In the genomic region with DNA sequence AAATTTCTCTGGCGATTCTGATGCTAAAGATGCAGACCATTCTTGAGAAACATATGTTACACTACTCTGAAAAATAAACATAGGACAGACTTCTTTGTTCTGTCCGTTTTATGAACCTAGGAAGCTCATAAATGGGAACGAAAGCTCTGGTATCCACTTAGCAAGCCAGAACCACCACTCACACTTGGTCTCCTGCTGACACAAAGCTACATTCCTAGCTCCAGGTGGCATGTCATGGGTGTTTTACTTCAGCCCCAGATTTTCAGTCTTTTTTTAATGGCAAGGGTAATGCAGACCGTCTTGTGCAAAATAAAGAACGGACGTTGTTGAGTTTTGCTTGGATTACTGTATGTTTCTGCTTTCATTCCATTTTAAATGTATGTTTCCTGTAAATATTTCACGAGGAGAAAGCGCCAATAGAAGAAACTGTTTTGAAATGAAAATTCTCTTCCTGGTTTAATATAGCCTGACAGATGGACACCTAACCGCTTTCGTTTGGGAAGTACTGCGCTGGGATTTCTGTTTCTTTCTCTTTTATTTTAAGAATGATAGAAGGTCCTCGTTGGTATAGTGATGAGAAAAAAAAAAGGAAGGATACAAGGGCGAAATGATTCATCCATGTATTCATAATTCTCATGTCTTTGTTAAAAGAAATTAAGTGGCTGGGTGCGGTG, we compare ENCODE assay signal across 8 cellular contexts. TPM values are rescaled to one million over a fixed set of nuclear protein-coding genes. Genes with fewer than 3 reads are reported as not detected.
DNase-seq lines count a peak whose midpoint lies in the region; ATAC-seq, FAIRE-seq and TF ChIP-seq lines count a peak whose summit lies in the region.

No MANE protein-coding gene starts in this region.

- H3K4me3 ChIP-seq in A549, result peak overlapping the region; percentile 67

- no peaks in the 10 kb centered on the region for H3K9me3 Mint-ChIP-seq in immature natural killer cell
- H3K9me3 Mint-ChIP-seq in stimulated activated effector memory CD8-positive, alpha-beta T cell treated with anti-CD3 and anti-CD28 coated beads, Interleukin-12 subunit alpha, Interleukin-12 subunit beta, amount 100 ng/mL, for 72 hours, result no peaks in the 10 kb centered on the region

- WGBS in A549 (ENCODE audit: missing lambda C conversion rate), result 15% methylated on average over 14 of the region's 14 CpGs

- peaks cover 0 to 4% (median under 1%) of the 10 kb centered on the region in 3 donors for H3K36me3 Mint-ChIP-seq in immature natural killer cell
- peaks cover 20% of the 10 kb centered on the region for H3K36me3 Mint-ChIP-seq in stimulated activated effector memory CD8-positive, alpha-beta T cell treated with anti-CD3 and anti-CD28 coated beads, Interleukin-12 subunit alpha, Interleukin-12 subunit beta, amount 100 ng/mL, for 72 hours

- no peak for TF ChIP-seq CTCF in A549 (IDR thresholded peaks at IDR 0.05)

- H3K4me1 Mint-ChIP-seq in immature natural killer cell, result peaks cover 26 to 33% of the 10 kb centered on the region in 2 donors
- peaks cover 18% of the 10 kb centered on the region for H3K4me1 Mint-ChIP-seq in stimulated activated effector memory CD8-positive, alpha-beta T cell treated with anti-CD3 and anti-CD28 coated beads, Interleukin-12 subunit alpha, Interleukin-12 subunit beta, amount 100 ng/mL, for 72 hours

- peak overlapping the region; percentile 77 for H3K4me2 ChIP-seq in A549

- H3K4me3 Mint-ChIP-seq in immature natural killer cell, result peak overlapping the region; percentile 99 to 100 (median 100)
- peak overlapping the region; percentile 100 for H3K4me3 Mint-ChIP-seq in stimulated activated effector memory CD8-positive, alpha-beta T cell treated with anti-CD3 and anti-CD28 coated beads, Interleukin-12 subunit alpha, Interleukin-12 subunit beta, amount 100 ng/mL, for 72 hours

- no peak for FAIRE-seq in A549 (lab: Jason Lieb, UNC)

- no peak for TF ChIP-seq RAD21 in A549 (conservative IDR thresholded peaks at IDR 0.05 in 1 of 2, IDR thresholded peaks at IDR 0.05 in 1 of 2)

- CTCF ChIA-PET in A549 (lab: Yijun Ruan, JAX), result interaction anchor here (0.6 to 2.0 kb wide), 6 partner anchors 8 to 206 kb away, joined by 3 to 5 read pairs (median 4); no protein-coding TSS in a partner anchor

- peak overlapping the region; percentile 95 to 96 for H3K27ac ChIP-seq in A549

- TF ChIP-seq EP300 in A549 (IDR thresholded peaks at IDR 0.05), result no peak

- no peaks in the 10 kb centered on the region for H3K9me3 ChIP-seq in A549

- peak overlapping the region; percentile 96 to 100 (median 99) for H3K27ac Mint-ChIP-seq in immature natural killer cell
- peak overlapping the region; percentile 100 for H3K27ac Mint-ChIP-seq in stimulated activated effector memory CD8-positive, alpha-beta T cell treated with anti-CD3 and anti-CD28 coated beads, Interleukin-12 subunit alpha, Interleukin-12 subunit beta, amount 100 ng/mL, for 72 hours

- POLR2A ChIA-PET in A549 (lab: Yijun Ruan, JAX), result interaction anchor here (1.3 to 1.7 kb wide), 2 partner anchors 13 to 33 kb away, joined by 5 to 16 read pairs; a partner anchor contains a TSS

- ATAC-seq in A549, result peak; percentile 63 to 65; a peak in 4 of 6 replicates
- no peak for ATAC-seq in stimulated activated effector memory CD8-positive, alpha-beta T cell treated with anti-CD3 and anti-CD28 coated beads, Interleukin-12 subunit alpha, Interleukin-12 subunit beta, amount 100 ng/mL, for 72 hours
- ATAC-seq in HG02759 (IDR thresholded peaks at IDR 0.05; ENCODE audit: unreplicated experiment), result no peak
- no peak for ATAC-seq in GM21723 (IDR thresholded peaks at IDR 0.05; ENCODE audit: unreplicated experiment)

- DNase-seq in A549 (ENCODE audit: low read depth in 1 of 2, low spot score in 1 of 2), result peak; percentile 61 to 67
- peak; percentile 56 for DNase-seq in GM03348 (ENCODE audit: low spot score)
- DNase-seq in NCI-H460 (ENCODE audit: extremely low read depth, low read depth), result peak; percentile 38
- DNase-seq in astrocyte of the hippocampus (ENCODE audit: low read depth, low spot score), result peak; percentile 56
- DNase-seq in immature natural killer cell, result peak in 1 of 3 donors; percentile 14
- DNase-seq in stimulated activated effector memory CD8-positive, alpha-beta T cell treated with anti-CD3 and anti-CD28 coated beads, Interleukin-12 subunit alpha, Interleukin-12 subunit beta, amount 100 ng/mL, for 72 hours (ENCODE audit: low spot score in 2 of 2), result no peak

- peaks cover 15% of the 10 kb centered on the region; the same call in 2 of the 3 replicates for H3K4me1 ChIP-seq in A549

- no peak for TF ChIP-seq POLR2A in A549 (IDR thresholded peaks at IDR 0.05; ENCODE audit: low read length)

- peaks cover 7 to 12% (median 10%) of the 10 kb centered on the region in 3 donors for H3K27me3 Mint-ChIP-seq in immature natural killer cell (ENCODE audit: low read depth in 3 of 3)

TF ChIP-seq in A549, 52 proteins besides CTCF, POLR2A, EP300 and RAD21:
- TF ChIP-seq, protein P1, sequence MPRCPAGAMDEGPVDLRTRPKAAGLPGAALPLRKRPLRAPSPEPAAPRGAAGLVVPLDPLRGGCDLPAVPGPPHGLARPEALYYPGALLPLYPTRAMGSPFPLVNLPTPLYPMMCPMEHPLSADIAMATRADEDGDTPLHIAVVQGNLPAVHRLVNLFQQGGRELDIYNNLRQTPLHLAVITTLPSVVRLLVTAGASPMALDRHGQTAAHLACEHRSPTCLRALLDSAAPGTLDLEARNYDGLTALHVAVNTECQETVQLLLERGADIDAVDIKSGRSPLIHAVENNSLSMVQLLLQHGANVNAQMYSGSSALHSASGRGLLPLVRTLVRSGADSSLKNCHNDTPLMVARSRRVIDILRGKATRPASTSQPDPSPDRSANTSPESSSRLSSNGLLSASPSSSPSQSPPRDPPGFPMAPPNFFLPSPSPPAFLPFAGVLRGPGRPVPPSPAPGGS (IDR thresholded peaks at IDR 0.05), result no peak
- TF ChIP-seq HOXB13 (CRISPR knock-in tag; IDR thresholded peaks at IDR 0.05; ENCODE audit: low read depth) (no peak), JUNB (IDR thresholded peaks at IDR 0.05) (no peak), TP53 (CRISPR knock-in tag; IDR thresholded peaks at IDR 0.05) (no peak), HDAC2 (IDR thresholded peaks at IDR 0.05) (no peak), HEYL (CRISPR knock-in tag; IDR thresholded peaks at IDR 0.05) (no peak), KDM5A (IDR thresholded peaks at IDR 0.05) (no peak), ZFP36 (IDR thresholded peaks at IDR 0.05; ENCODE audit: borderline replicate concordance, partially characterized antibody) (no peak), ZNF302 (CRISPR knock-in tag; IDR thresholded peaks at IDR 0.05) (no peak), CBX2 (IDR thresholded peaks at IDR 0.05; ENCODE audit: borderline replicate concordance, low read depth) (no peak)
- TF ChIP-seq, protein P2, sequence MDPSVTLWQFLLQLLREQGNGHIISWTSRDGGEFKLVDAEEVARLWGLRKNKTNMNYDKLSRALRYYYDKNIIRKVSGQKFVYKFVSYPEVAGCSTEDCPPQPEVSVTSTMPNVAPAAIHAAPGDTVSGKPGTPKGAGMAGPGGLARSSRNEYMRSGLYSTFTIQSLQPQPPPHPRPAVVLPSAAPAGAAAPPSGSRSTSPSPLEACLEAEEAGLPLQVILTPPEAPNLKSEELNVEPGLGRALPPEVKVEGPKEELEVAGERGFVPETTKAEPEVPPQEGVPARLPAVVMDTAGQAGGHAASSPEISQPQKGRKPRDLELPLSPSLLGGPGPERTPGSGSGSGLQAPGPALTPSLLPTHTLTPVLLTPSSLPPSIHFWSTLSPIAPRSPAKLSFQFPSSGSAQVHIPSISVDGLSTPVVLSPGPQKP (IDR thresholded peaks at IDR 0.05; ENCODE audit: low read depth, low read length), result no peak

RNA-seq across cellular contexts. Expression of a gene that starts 0.8 kb away (rescaled TPM):
- polyA plus RNA-seq in A549 (2011; rRNA removed) (84.9 and 100.0 TPM in 2 replicates), A549 (2017; fragmentation: RNase III; extraction: RNeasy Plus Mini Kit Qiagen cat#74134 plus additional on column Dnase treatment) (46.6 to 49.6 TPM (median 48.9 TPM) in 3 replicates), immature natural killer cell (10 to 100 TPM; 39.7 to 51.8 (median 49.6) TPM)
- 26.7 and 28.3 TPM in 2 replicates for polyA plus RNA-seq in A549 (2012; cell fraction: cytosol; rRNA removed)
- 12.4 and 20.9 TPM in 2 replicates for polyA plus RNA-seq in A549 (2012; cell fraction: nucleus; rRNA removed)
- polyA minus RNA-seq in A549 (2011; rRNA and poly(A)+ RNA removed), result 24.8 and 25.3 TPM in 2 replicates
- 47.5 and 55.1 TPM in 2 replicates for total RNA-seq in NCI-H460 (2014; rRNA removed; shearing (Covaris generic))
- polyA plus RNA-seq in NCI-H460 (2014; cell fraction: nucleus; rRNA removed), result 61.0 and 73.7 TPM in 2 replicates

RNA-seq across cellular contexts. Expression of a gene that starts 4.4 kb away (rescaled TPM):
- polyA plus RNA-seq in A549 (2011; rRNA removed) (118 and 137 TPM in 2 replicates), A549 (2017; fragmentation: RNase III; extraction: RNeasy Plus Mini Kit Qiagen cat#74134 plus additional on column Dnase treatment) (87.0 to 101 TPM (median 99.3 TPM) in 3 replicates), immature natural killer cell (100 to 1,000 TPM in 1 of 3 donors, 10 to 100 TPM in 2; 60.3 to 154 (median 66.5) TPM)
- 75.6 and 79.2 TPM in 2 replicates for polyA plus RNA-seq in A549 (2012; cell fraction: cytosol; rRNA removed)
- 76.1 and 96.9 TPM in 2 replicates for polyA plus RNA-seq in A549 (2012; cell fraction: nucleus; rRNA removed)
- 227 and 265 TPM in 2 replicates for polyA minus RNA-seq in A549 (2011; rRNA and poly(A)+ RNA removed)
- 90.8 and 94.5 TPM in 2 replicates for total RNA-seq in NCI-H460 (2014; rRNA removed; shearing (Covaris generic))
- polyA plus RNA-seq in NCI-H460 (2014; cell fraction: nucleus; rRNA removed), result 49.3 and 52.6 TPM in 2 replicates

RNA-seq across cellular contexts. Expression of a gene that starts 33.9 kb away (rescaled TPM):
- 744 and 825 TPM in 2 replicates for polyA plus RNA-seq in A549 (2011; rRNA removed)
- 607 and 698 TPM in 2 replicates for polyA plus RNA-seq in A549 (2012; cell fraction: cytosol; rRNA removed)
- 286 and 347 TPM in 2 replicates for polyA plus RNA-seq in A549 (2012; cell fraction: nucleus; rRNA removed)
- polyA plus RNA-seq in A549 (2017; fragmentation: RNase III; extraction: RNeasy Plus Mini Kit Qiagen cat#74134 plus additional on column Dnase treatment), result 700 to 848 TPM (median 735 TPM) in 3 replicates
- 89.7 and 109 TPM in 2 replicates for polyA minus RNA-seq in A549 (2011; rRNA and poly(A)+ RNA removed)
- 205 and 250 TPM in 2 replicates for total RNA-seq in NCI-H460 (2014; rRNA removed; shearing (Covaris generic))
- 167 and 306 TPM in 2 replicates for polyA plus RNA-seq in NCI-H460 (2014; cell fraction: nucleus; rRNA removed)
- 100 to 1,000 TPM; 399 to 508 (median 457) TPM for polyA plus RNA-seq in immature natural killer cell

RNA-seq across cellular contexts. Expression of a gene that starts 51.4 kb away (rescaled TPM):
- polyA plus RNA-seq in A549 (2011; rRNA removed), result 111 and 133 TPM in 2 replicates
- polyA plus RNA-seq in A549 (2012; cell fraction: cytosol; rRNA removed), result 146 and 168 TPM in 2 replicates
- 93.8 and 95.1 TPM in 2 replicates for polyA plus RNA-seq in A549 (2012; cell fraction: nucleus; rRNA removed)
- 82.4 to 84.5 TPM (median 84.4 TPM) in 3 replicates for polyA plus RNA-seq in A549 (2017; fragmentation: RNase III; extraction: RNeasy Plus Mini Kit Qiagen cat#74134 plus additional on column Dnase treatment)
- 30.3 and 30.5 TPM in 2 replicates for polyA minus RNA-seq in A549 (2011; rRNA and poly(A)+ RNA removed)
- 42.5 and 45.6 TPM in 2 replicates for total RNA-seq in NCI-H460 (2014; rRNA removed; shearing (Covaris generic))
- polyA plus RNA-seq in NCI-H460 (2014; cell fraction: nucleus; rRNA removed), result 107 and 157 TPM in 2 replicates
- polyA plus RNA-seq in immature natural killer cell, result 100 to 1,000 TPM in 2 of 3 donors, 10 to 100 TPM in 1; 86.2 to 110 (median 101) TPM

Comparison
In these comparisons a context has a peak if more than half of its experiments do, and no peak if none do; other contexts are left out.
1. ATAC-seq: peak in A549 (2 of 2); none in stimulated activated effector memory CD8-positive, alpha-beta T cell treated with anti-CD3 and anti-CD28 coated beads, Interleukin-12 subunit alpha, Interleukin-12 subunit beta, amount 100 ng/mL, for 72 hours (single experiment), HG02759 (single experiment) and GM21723 (single experiment).
2. DNase-seq: peak in A549 (2 of 2), GM03348 (single experiment), NCI-H460 (single experiment) and astrocyte of the hippocampus (single experiment); none in stimulated activated effector memory CD8-positive, alpha-beta T cell treated with anti-CD3 and anti-CD28 coated beads, Interleukin-12 subunit alpha, Interleukin-12 subunit beta, amount 100 ng/mL, for 72 hours (0 of 2).